Comparison of ENCODE assay signal across 1 cellular context in the genomic region with DNA sequence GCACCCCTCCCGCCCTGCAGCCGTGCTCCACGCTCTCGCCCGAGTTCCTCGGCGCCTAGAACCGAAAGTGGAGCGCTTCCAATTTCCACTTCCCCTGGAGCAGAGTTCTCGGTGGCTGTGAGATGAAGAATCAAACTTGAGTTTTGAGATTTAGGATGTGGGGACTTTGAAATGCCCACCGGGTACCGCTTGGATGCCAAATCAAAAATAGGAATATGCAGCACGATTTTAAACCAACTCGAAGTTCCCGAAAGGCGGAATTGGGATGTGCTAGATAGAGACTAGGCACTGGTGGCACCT.
TF ChIP-seq lines count a peak whose summit lies in the region.

No MANE protein-coding gene starts in this region.

TF ChIP-seq in SK-N-SH treated with all-trans-retinoic acid at 6 μM for 48 hours, 23 proteins besides CTCF, POLR2A, EP300 and RAD21 (continued from another document):
- TF ChIP-seq TSHZ2 (CRISPR knock-in tag; IDR thresholded peaks at IDR 0.05) (no peak), SNAI2 (CRISPR knock-in tag; IDR thresholded peaks at IDR 0.05) (no peak), ARNTL (CRISPR knock-in tag; IDR thresholded peaks at IDR 0.05; ENCODE audit: borderline replicate concordance, low read depth) (no peak), RARB (CRISPR knock-in tag; IDR thresholded peaks at IDR 0.05) (no peak), TCF4 (CRISPR knock-in tag; IDR thresholded peaks at IDR 0.05; ENCODE audit: borderline replicate concordance) (no peak), PPARA (CRISPR knock-in tag; IDR thresholded peaks at IDR 0.05; ENCODE audit: borderline replicate concordance) (no peak)
